Comparison of ENCODE assay signal across 18 cellular contexts in genomic region chr5:133292300-133292699, GRCh38.
DNase-seq lines count a peak whose midpoint lies in the region; ATAC-seq and TF ChIP-seq lines count a peak whose summit lies in the region.
"Had no signal": no experiment of that assay in that cellular context is flagged by ENCODE, and none has a peak within 500 bp of the region (broad histone marks: within the 10 kb centered on the region; RNA-seq: fewer than 3 reads in every experiment).

No MANE protein-coding gene starts in this region.

- H2AFZ ChIP-seq in DND-41 (ENCODE audit: low read depth, low read length), result no peak overlapping the region
- H2AFZ ChIP-seq: GM23248 had no signal

- H3K27ac ChIP-seq in DND-41 (ENCODE audit: low read length) (no peak overlapping the region), epithelial cell of prostate (no peak overlapping the region)
- H3K27ac ChIP-seq: GM23248 had no signal

- no peak overlapping the region for H3K4me3 ChIP-seq in DND-41 (ENCODE audit: low read depth in 1 of 2, low read length in 2 of 2)
- H3K4me3 ChIP-seq: GM23248, mucosa of descending colon had no signal

- no peaks in the 10 kb centered on the region for H3K9me3 Mint-ChIP-seq in T-cell
- H3K9me3 Mint-ChIP-seq: activated B cell treated with CpG ODN at 0.5 μM for 24 hours; stimulated activated naive B cell treated with anti-CD40 and anti-IgM and Interleukin-4, amounts not matched to agents 10 μg/mL and 1 μg/mL and 100 μg/mL, for 72 hours had no signal

- CTCF ChIA-PET in T-cell (lab: Charles Lee), result interaction anchor here (0.6 to 0.7 kb wide), 2 partner anchors 181 to 184 kb away, joined by 3 read pairs; no protein-coding TSS in a partner anchor

- TF ChIP-seq CTCF in DND-41 (IDR thresholded peaks at IDR 0.05; ENCODE audit: borderline replicate concordance, extremely low read depth, low read length, poor library complexity, severe bottlenecking), result no peak

- no peaks in the 10 kb centered on the region for H3K4me1 Mint-ChIP-seq in T-cell
- H3K4me1 Mint-ChIP-seq: activated B cell treated with CpG ODN at 0.5 μM for 24 hours had no signal

- H3K36me3 Mint-ChIP-seq in T-cell, result no peaks in the 10 kb centered on the region
- H3K36me3 Mint-ChIP-seq: stimulated activated naive B cell treated with anti-CD40 and anti-IgM and Interleukin-4, amounts not matched to agents 10 μg/mL and 1 μg/mL and 100 μg/mL, for 72 hours had no signal

- H4K20me1 ChIP-seq in DND-41 (ENCODE audit: insufficient read depth, low read length), result no peaks in the 10 kb centered on the region

- H3K9me3 ChIP-seq in DND-41 (ENCODE audit: insufficient read depth, low read length, severe bottlenecking), result no peaks in the 10 kb centered on the region
- H3K9me3 ChIP-seq: mucosa of descending colon had no signal

- no peaks in the 10 kb centered on the region for H3K27me3 Mint-ChIP-seq in T-cell
- H3K27me3 Mint-ChIP-seq: activated B cell treated with CpG ODN at 0.5 μM for 24 hours; stimulated activated naive B cell treated with anti-CD40 and anti-IgM and Interleukin-4, amounts not matched to agents 10 μg/mL and 1 μg/mL and 100 μg/mL, for 72 hours had no signal

- no peaks in the 10 kb centered on the region for H3K27me3 ChIP-seq in DND-41 (ENCODE audit: insufficient read depth, low read length, poor library complexity)

- H3K4me3 Mint-ChIP-seq in T-cell, result no peak overlapping the region
- H3K4me3 Mint-ChIP-seq: activated B cell treated with CpG ODN at 0.5 μM for 24 hours; stimulated activated naive B cell treated with anti-CD40 and anti-IgM and Interleukin-4, amounts not matched to agents 10 μg/mL and 1 μg/mL and 100 μg/mL, for 72 hours had no signal

- H3K4me1 ChIP-seq in DND-41 (ENCODE audit: insufficient read depth, low read length), result no peaks in the 10 kb centered on the region

- H3K4me2 ChIP-seq in DND-41 (ENCODE audit: insufficient read depth, low read length), result no peak overlapping the region

- H3K79me2 ChIP-seq in DND-41 (ENCODE audit: insufficient read depth, low read length), result no peaks in the 10 kb centered on the region

- POLR2A ChIA-PET in T-cell (lab: Charles Lee), result no interaction called here

- DNase-seq in A172 (ENCODE audit: low spot score) (peak; percentile 89), DND-41 (no peak), RKO (ENCODE audit: low spot score) (peak; percentile 16), epithelial cell of prostate (ENCODE audit: low read depth, low spot score) (peak; percentile 73), T-cell (no peak), NCI-H2107 (lab: John Stamatoyannopoulos, UW) (no peak)
- no peak for DNase-seq in activated naive CD4-positive, alpha-beta T cell (lab: John Stamatoyannopoulos, UW)
- DNase-seq: activated B cell treated with CpG ODN at 0.5 μM for 24 hours; activated T-cell treated with anti-CD3 and anti-CD28 coated beads for 4 hours; cerebellar nuclear complex; GM23248; mucosa of descending colon; NCI-H1092 treated with DMSO at 0.1 percent for 48 hours; NCI-H2227 treated with DMSO at 0.1 percent for 48 hours; occipital lobe; stimulated activated naive B cell treated with anti-CD40 and anti-IgM and Interleukin-4, amounts not matched to agents 10 μg/mL and 1 μg/mL and 100 μg/mL, for 72 hours had no signal

- ATAC-seq in DND-41 (ENCODE audit: insufficient read depth, low read depth) (peak; percentile 58; the same call in 1 of the 3 replicates), T-cell (replicated peaks in 1 of 4) (no peak), GM18519 (IDR thresholded peaks at IDR 0.05; ENCODE audit: low FRiP score, unreplicated experiment) (no peak)
- ATAC-seq: HepG2; mucosa of descending colon; stimulated activated naive B cell treated with anti-CD40 and anti-IgM and Interleukin-4, amounts not matched to agents 10 μg/mL and 1 μg/mL and 100 μg/mL, for 72 hours had no signal

- H3K36me3 ChIP-seq in DND-41 (ENCODE audit: insufficient read depth, low read length), result no peaks in the 10 kb centered on the region

- no peak overlapping the region for H3K27ac Mint-ChIP-seq in T-cell
- H3K27ac Mint-ChIP-seq: activated B cell treated with CpG ODN at 0.5 μM for 24 hours; stimulated activated naive B cell treated with anti-CD40 and anti-IgM and Interleukin-4, amounts not matched to agents 10 μg/mL and 1 μg/mL and 100 μg/mL, for 72 hours had no signal

- H3K9ac ChIP-seq in DND-41 (ENCODE audit: low read depth, low read length), result no peak overlapping the region
- H3K9ac ChIP-seq: GM23248 had no signal

Comparison
In these comparisons a context has a peak if more than half of its experiments do, and no peak if none do; other contexts are left out.
1. DNase-seq: peak in A172 (single experiment), RKO (single experiment) and epithelial cell of prostate (single experiment); none in DND-41 (single experiment), T-cell (0 of 34), NCI-H2107 (single experiment) and activated naive CD4-positive, alpha-beta T cell (0 of 4).